18 cellular contexts compared by ENCODE assay signal in the genomic region with DNA sequence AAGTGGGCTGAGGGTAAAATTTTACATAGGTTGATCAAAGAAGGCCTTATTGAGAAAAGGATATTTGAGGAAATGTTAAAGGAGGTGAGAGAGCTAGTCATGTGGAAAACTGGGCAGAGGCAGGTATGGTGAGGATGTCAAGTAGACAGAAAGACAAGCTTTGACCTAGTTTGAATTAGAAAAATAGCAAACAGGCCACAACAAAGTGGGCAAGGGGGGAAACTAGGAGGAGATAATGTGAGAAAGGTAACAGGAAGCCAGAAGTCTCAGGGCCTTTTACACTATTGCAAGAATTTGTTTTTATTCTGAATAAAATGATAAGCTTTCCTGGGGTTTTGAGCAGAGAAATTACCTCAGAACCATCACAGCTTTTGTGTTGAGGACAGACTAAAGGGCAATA.
"Had no signal": no experiment of that assay in that cellular context is flagged by ENCODE, and none has a peak within 500 bp of the region (broad histone marks: within the 10 kb centered on the region; RNA-seq: fewer than 3 reads in every experiment).

No MANE protein-coding gene starts in this region.

- H3K27ac Mint-ChIP-seq: activated naive CD8-positive, alpha-beta T cell treated with anti-CD3 and anti-CD28 coated beads, Interleukin-2, amount 10 ng/mL, durations not matched to agents 7 days and 5 days; stimulated activated naive CD8-positive, alpha-beta T cell treated with anti-CD3 and anti-CD28 coated beads, Interleukin-15, Interleukin-2, amounts not matched to agents 100 ng/mL and 50 ng/mL, for 24 hours had no signal

- H3K36me3 Mint-ChIP-seq: activated naive CD8-positive, alpha-beta T cell treated with anti-CD3 and anti-CD28 coated beads, Interleukin-2, amount 10 ng/mL, durations not matched to agents 7 days and 5 days; naive B cell had no signal

- H3K4me1 ChIP-seq: body of pancreas, psoas muscle, uterus had no signal

- ATAC-seq: body of pancreas, left lobe of liver, psoas muscle, right cardiac atrium had no signal

- H3K27me3 Mint-ChIP-seq: naive B cell had no signal

- H3K27me3 ChIP-seq: body of pancreas, tibial nerve, uterus had no signal

- H3K9me3 Mint-ChIP-seq: naive B cell; stimulated activated naive CD8-positive, alpha-beta T cell treated with anti-CD3 and anti-CD28 coated beads, Interleukin-15, Interleukin-2, amounts not matched to agents 100 ng/mL and 50 ng/mL, for 24 hours had no signal

- H3K4me3 Mint-ChIP-seq: activated naive CD8-positive, alpha-beta T cell treated with anti-CD3 and anti-CD28 coated beads, Interleukin-2, amount 10 ng/mL, durations not matched to agents 7 days and 5 days; naive B cell; stimulated activated naive CD8-positive, alpha-beta T cell treated with anti-CD3 and anti-CD28 coated beads, Interleukin-15, Interleukin-2, amounts not matched to agents 100 ng/mL and 50 ng/mL, for 24 hours had no signal

- H3K4me3 ChIP-seq: body of pancreas, coronary artery, psoas muscle, tibial nerve, uterus had no signal

- H3K4me1 Mint-ChIP-seq: naive B cell had no signal

- H3K36me3 ChIP-seq: tibial nerve, uterus, WERI-Rb-1 had no signal

- H3K9me3 ChIP-seq: body of pancreas, psoas muscle, tibial nerve, uterus had no signal

- DNase-seq: activated CD4-positive, alpha-beta T cell treated with anti-CD3 and anti-CD28 coated beads, Interleukin-2, amount 50 U/mL, for 4 hours; activated naive CD8-positive, alpha-beta T cell treated with anti-CD3 and anti-CD28 coated beads, Interleukin-2, amount 10 ng/mL, durations not matched to agents 7 days and 5 days; amygdala; body of pancreas; caudate nucleus; glutamatergic neuron; hippocampal formation; islet precursor cell; naive B cell; psoas muscle; right cardiac atrium; stimulated activated CD4-positive, alpha-beta T cell treated with anti-CD3 and anti-CD28 coated beads, Interleukin-2, amount 100 ng/mL, for 24 hours; uterus; WERI-Rb-1 had no signal
